9 cellular contexts compared by ENCODE assay signal in the genomic region with DNA sequence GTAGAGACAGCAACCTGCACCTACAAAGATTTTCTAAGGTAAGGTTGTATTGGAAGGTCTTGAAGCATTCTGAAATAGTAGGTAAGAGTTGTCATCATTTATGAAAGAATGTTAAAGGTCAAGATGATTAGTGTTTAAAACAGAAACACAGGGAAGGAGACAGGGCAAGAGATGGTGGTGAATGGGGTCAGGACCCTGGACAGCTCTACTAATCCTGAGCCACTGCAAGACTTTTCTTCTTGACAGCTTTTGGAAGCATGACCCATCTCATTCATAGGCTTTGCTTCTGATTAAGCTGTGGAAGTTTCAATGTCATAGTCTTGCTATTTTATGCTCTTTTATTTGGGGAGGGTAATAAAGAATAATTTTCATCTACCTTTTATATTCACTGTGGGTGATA.
A peak's percentile ranks its signal among the peaks of the same experiment; 100 is the strongest.
DNase-seq lines count a peak whose midpoint lies in the region; ATAC-seq and TF ChIP-seq lines count a peak whose summit lies in the region.
"Had no signal": no experiment of that assay in that cellular context is flagged by ENCODE, and none has a peak within 500 bp of the region (broad histone marks: within the 10 kb centered on the region; RNA-seq: fewer than 3 reads in every experiment).

No MANE protein-coding gene starts in this region.

- no peaks in the 10 kb centered on the region for H3K9me3 Mint-ChIP-seq in endothelial cell (ENCODE audit: unreplicated experiment)

- H3K27ac ChIP-seq in PC-3 (ENCODE audit: low read length), result no peak overlapping the region
- H3K27ac ChIP-seq: heart right ventricle had no signal

- H3K27me3 ChIP-seq in PC-3 (ENCODE audit: low read length), result peaks cover 64% of the 10 kb centered on the region
- H3K27me3 ChIP-seq: heart right ventricle had no signal

- no peaks in the 10 kb centered on the region for H3F3A ChIP-seq in PC-3 (ENCODE audit: low read length, unreplicated experiment)

- ATAC-seq in PC-3 (no peak), GM18519 (IDR thresholded peaks at IDR 0.05; ENCODE audit: low FRiP score, unreplicated experiment) (no peak)

- TF ChIP-seq POLR2A in lower leg skin (IDR thresholded peaks at IDR 0.05), result no peak

- H3K4me3 Mint-ChIP-seq in endothelial cell (ENCODE audit: unreplicated experiment), result no peak overlapping the region

- BruUV-seq in PC-3 (replicated peaks; lab: Mats Ljungman, UMichigan), result no TSS peak

- no peaks in the 10 kb centered on the region for H3K79me2 ChIP-seq in PC-3 (ENCODE audit: low read length)

- intact Hi-C loops in PC-3 (cut with micrococcal nuclease), result no loop called here
- intact Hi-C loops in lower leg skin (cut with DNase I; ENCODE audit: low total_unique reads), result no loop called here

- no peaks in the 10 kb centered on the region for H3K36me3 Mint-ChIP-seq in endothelial cell (ENCODE audit: low read depth, unreplicated experiment)

- H3K9me3 ChIP-seq in PC-3 (ENCODE audit: low read length), result no peaks in the 10 kb centered on the region
- H3K9me3 ChIP-seq: heart right ventricle had no signal

- H2AFZ ChIP-seq in PC-3 (ENCODE audit: low read length), result no peak overlapping the region

- POLR2A ChIA-PET in PC-3 (lab: Charles Lee; ENCODE audit: unreplicated experiment), result no interaction called here

- H3K27me3 Mint-ChIP-seq in endothelial cell (ENCODE audit: unreplicated experiment), result no peaks in the 10 kb centered on the region

- TF ChIP-seq CTCF in PC-3 (conservative IDR thresholded peaks at IDR 0.05; ENCODE audit: low read depth, low read length) (no peak), endothelial cell (IDR thresholded peaks at IDR 0.05; ENCODE audit: unreplicated experiment) (no peak), lower leg skin (IDR thresholded peaks at IDR 0.05) (no peak)

- no peaks in the 10 kb centered on the region for H3K4me1 ChIP-seq in PC-3 (ENCODE audit: insufficient read depth, low read length)
- H3K4me1 ChIP-seq: heart right ventricle had no signal

- no peak overlapping the region for H3K4me3 ChIP-seq in PC-3 (ENCODE audit: low read length)
- no peak overlapping the region for H3K4me3 ChIP-seq in lower leg skin (ENCODE audit: low read depth, poor library complexity, severe bottlenecking)
- H3K4me3 ChIP-seq: heart right ventricle had no signal

- peak; percentile 1 for DNase-seq in NOMO-1 treated with DMSO at 0.1 percent for 48 hours (lab: John Stamatoyannopoulos, UW; ENCODE audit: unreplicated experiment)
- no peak for DNase-seq in NOMO-1 treated with dmso at 0.1 percent for 144 hours (lab: John Stamatoyannopoulos, UW; ENCODE audit: unreplicated experiment)
- peak; percentile 55 for DNase-seq in PC-3
- peak; percentile 56 for DNase-seq in endothelial cell (ENCODE audit: low spot score)
- peak; percentile 4 for DNase-seq in smooth muscle cell of the brain vasculature (ENCODE audit: low read depth, low spot score)
- no peak for DNase-seq in occipital lobe (lab: John Stamatoyannopoulos, UW)
- no peak for DNase-seq in lower leg skin (ENCODE audit: low spot score in 2 of 2)

- CTCF ChIA-PET in PC-3 (lab: Charles Lee), result no interaction called here

- H3K4me1 Mint-ChIP-seq in endothelial cell (ENCODE audit: unreplicated experiment), result peaks cover 3% of the 10 kb centered on the region

- no peak overlapping the region for H3K4me2 ChIP-seq in PC-3 (ENCODE audit: low read length)

- H4K20me1 ChIP-seq in PC-3 (ENCODE audit: low read length), result no peaks in the 10 kb centered on the region

- no peak overlapping the region for H3K27ac Mint-ChIP-seq in endothelial cell (ENCODE audit: unreplicated experiment)

- H3K9ac ChIP-seq in PC-3 (ENCODE audit: low read length), result no peak overlapping the region

- H3K36me3 ChIP-seq in PC-3 (ENCODE audit: low read depth, low read length), result no peaks in the 10 kb centered on the region
- H3K36me3 ChIP-seq: heart right ventricle had no signal

- H3K9me2 ChIP-seq in PC-3 (replicated peaks; ENCODE audit: low read length), result no peaks in the 10 kb centered on the region

Comparison
In these comparisons a context has a peak if more than half of its experiments do, and no peak if none do; other contexts are left out.
1. DNase-seq: peak in NOMO-1 treated with DMSO at 0.1 percent for 48 hours (single experiment), PC-3 (single experiment), endothelial cell (single experiment) and smooth muscle cell of the brain vasculature (single experiment); none in NOMO-1 treated with dmso at 0.1 percent for 144 hours (single experiment), occipital lobe (single experiment) and lower leg skin (0 of 2).